21 cellular contexts compared by ENCODE assay signal in genomic region chr6:24704468-24704867, GRCh38. TPM values are rescaled to one million over a fixed set of nuclear protein-coding genes. Genes with fewer than 3 reads are reported as not detected.
DNase-seq lines count a peak whose midpoint lies in the region; ATAC-seq, FAIRE-seq and TF ChIP-seq lines count a peak whose summit lies in the region.
"Had no signal": no experiment of that assay in that cellular context is flagged by ENCODE, and none has a peak within 500 bp of the region (broad histone marks: within the 10 kb centered on the region; RNA-seq: fewer than 3 reads in every experiment).

No MANE protein-coding gene starts in this region.

- no peak overlapping the region for H3K4me3 Mint-ChIP-seq in natural killer cell
- no peak overlapping the region for H3K4me3 Mint-ChIP-seq in natural killer cell treated with Interleukin-12 subunit alpha and Interleukin-12 subunit beta and Interleukin-15 and Interleukin-18, amount 100 ng/mL, for 72 hours
- H3K4me3 Mint-ChIP-seq: H9, IgD-negative memory B cell had no signal

- in situ Hi-C loops in K562 (cut with MboI): no loop called here

- TF ChIP-seq POLR2A in K562 (conservative IDR thresholded peaks at IDR 0.05) (no peak), breast epithelium (IDR thresholded peaks at IDR 0.05) (no peak)

- H3K9me3 Mint-ChIP-seq in natural killer cell: no peaks in the 10 kb centered on the region
- no peaks in the 10 kb centered on the region for H3K9me3 Mint-ChIP-seq in natural killer cell treated with Interleukin-12 subunit alpha and Interleukin-12 subunit beta and Interleukin-15 and Interleukin-18, amount 100 ng/mL, for 72 hours
- H3K9me3 Mint-ChIP-seq: H9, IgD-negative memory B cell had no signal

- no peak overlapping the region for H2AFZ ChIP-seq in K562 (ENCODE audit: low read depth, low read length)

- H3K27me3 Mint-ChIP-seq in natural killer cell (ENCODE audit: low read depth in 2 of 2): no peaks in the 10 kb centered on the region
- H3K27me3 Mint-ChIP-seq in natural killer cell treated with Interleukin-12 subunit alpha and Interleukin-12 subunit beta and Interleukin-15 and Interleukin-18, amount 100 ng/mL, for 72 hours: no peaks in the 10 kb centered on the region
- H3K27me3 Mint-ChIP-seq: IgD-negative memory B cell had no signal

- H3K27me3 ChIP-seq in K562 (ENCODE audit: control insufficient read depth in 2 of 2, insufficient read depth in 2 of 2, low read length in 2 of 2) (no peaks in the 10 kb centered on the region), subcutaneous abdominal adipose tissue (ENCODE audit: control insufficient read depth in 5 of 5, insufficient read depth in 4 of 5, low read length in 5 of 5) (no peaks in the 10 kb centered on the region), MG63 (no peaks in the 10 kb centered on the region), breast epithelium (no peaks in the 10 kb centered on the region)
- H3K27me3 ChIP-seq: Peyer's patch, SJSA1 had no signal

- POLR2A ChIA-PET in K562 (lab: Yijun Ruan, JAX): interaction anchor here (0.9 to 4.6 kb wide), 5 partner anchors 8 to 119 kb away, joined by 3 to 31 read pairs (median 3); partner anchors contain the start of gene C6orf62

- intact Hi-C loops in natural killer cell (cut with micrococcal nuclease) (no loop called here), K562 (cut with micrococcal nuclease) (no loop called here), breast epithelium (cut with DNase I; ENCODE audit: low total_unique reads) (no loop called here)

- H3K27ac ChIP-seq in K562 (ENCODE audit: extremely low read depth, low read depth, low read length) (no peak overlapping the region), subcutaneous abdominal adipose tissue (ENCODE audit: low read depth, low read length) (peak overlapping the region; percentile 46), breast epithelium (peak overlapping the region in 1 of 2 donors; percentile 14)
- H3K27ac ChIP-seq: 22Rv1, HL-60, Peyer's patch, SJSA1 had no signal

- H3K4me2 ChIP-seq in K562 (ENCODE audit: insufficient read depth, low read length): no peak overlapping the region

- peaks cover 1% of the 10 kb centered on the region; the same call in 1 of the 3 replicates for H3K79me2 ChIP-seq in K562 (ENCODE audit: control insufficient read depth, insufficient read depth, low read length)

- H3K4me3 ChIP-seq in K562 (no peak overlapping the region), subcutaneous abdominal adipose tissue (ENCODE audit: low read depth in 1 of 5, low read length in 5 of 5) (no peak overlapping the region), MG63 (no peak overlapping the region), breast epithelium (no peak overlapping the region)
- H3K4me3 ChIP-seq: Peyer's patch, SJSA1 had no signal

- ATAC-seq in natural killer cell (no peak), K562 (no peak)
- no peak for ATAC-seq in natural killer cell treated with Interleukin-12 subunit alpha and Interleukin-12 subunit beta and Interleukin-15 and Interleukin-18, amount 100 ng/mL, for 72 hours

- FAIRE-seq in K562 (lab: Jason Lieb, UNC): no peak

- H3K9me1 ChIP-seq in K562 (ENCODE audit: control insufficient read depth, insufficient read depth, low read length): no peaks in the 10 kb centered on the region

- H3K9me3 ChIP-seq in K562 (replicated peaks; ENCODE audit: control insufficient read depth, insufficient read depth, low read depth, low read length) (no peaks in the 10 kb centered on the region), subcutaneous abdominal adipose tissue (ENCODE audit: control insufficient read depth in 5 of 5, low read length in 5 of 5) (no peaks in the 10 kb centered on the region), MG63 (no peaks in the 10 kb centered on the region), breast epithelium (no peaks in the 10 kb centered on the region)
- H3K9me3 ChIP-seq: Peyer's patch, SJSA1 had no signal

- BruUV-seq in K562 (replicated peaks; lab: Mats Ljungman, UMichigan): no TSS peak

- H3K36me3 ChIP-seq in K562 (ENCODE audit: control insufficient read depth, insufficient read depth, low read length) (peaks cover 90% of the 10 kb centered on the region), subcutaneous abdominal adipose tissue (ENCODE audit: control insufficient read depth in 5 of 5, insufficient read depth in 5 of 5, low read length in 5 of 5) (peaks cover 54 to 76% (median 59%) of the 10 kb centered on the region in 5 donors), MG63 (peaks cover 52% of the 10 kb centered on the region), breast epithelium (peaks cover 8% of the 10 kb centered on the region)

- H3K36me3 Mint-ChIP-seq in natural killer cell: peaks cover 39% of the 10 kb centered on the region
- peaks cover 44% of the 10 kb centered on the region for H3K36me3 Mint-ChIP-seq in natural killer cell treated with Interleukin-12 subunit alpha and Interleukin-12 subunit beta and Interleukin-15 and Interleukin-18, amount 100 ng/mL, for 72 hours

- TF ChIP-seq EP300 in K562 (IDR thresholded peaks at IDR 0.05; ENCODE audit: low read length): no peak

- peaks cover 27 to 35% of the 10 kb centered on the region in 2 donors for H3K4me1 Mint-ChIP-seq in natural killer cell
- H3K4me1 Mint-ChIP-seq in natural killer cell treated with Interleukin-12 subunit alpha and Interleukin-12 subunit beta and Interleukin-15 and Interleukin-18, amount 100 ng/mL, for 72 hours (ENCODE audit: low read depth in 2 of 2): peaks cover 22 to 31% of the 10 kb centered on the region in 2 donors
- H3K4me1 Mint-ChIP-seq: H9 had no signal

- peak; percentile 50 for DNase-seq in DMS 273 (lab: John Stamatoyannopoulos, UW; ENCODE audit: unreplicated experiment)
- DNase-seq in DMS 273 treated with DMSO at 0.1 percent for 48 hours (lab: John Stamatoyannopoulos, UW): no peak
- no peak for DNase-seq in natural killer cell
- no peak for DNase-seq in natural killer cell treated with Interleukin-12 subunit alpha and Interleukin-12 subunit beta and Interleukin-15 and Interleukin-18, amount 100 ng/mL, for 72 hours (ENCODE audit: low spot score)
- no peak for DNase-seq in K562 (ENCODE audit: extremely low read depth in 1 of 4, low spot score in 3 of 4)
- no peak for DNase-seq in MG63
- DNase-seq in breast epithelium (ENCODE audit: low spot score in 2 of 2): no peak
- DNase-seq: DMS79, H9, Kasumi-1, MM.1S, NCI-H1092, NCI-H2081 treated with DMSO at 0.1 percent for 48 hours, NCI-H446 treated with DMSO at 0.1 percent for 48 hours, Peyer's patch had no signal

- no peaks in the 10 kb centered on the region for H3K4me1 ChIP-seq in K562 (replicated peaks in 1 of 2; ENCODE audit: control insufficient read depth in 2 of 2, insufficient read depth in 2 of 2, low read length in 2 of 2)
- peaks cover 0 to 4% (median 2%) of the 10 kb centered on the region in 5 donors for H3K4me1 ChIP-seq in subcutaneous abdominal adipose tissue (ENCODE audit: control insufficient read depth in 5 of 5, insufficient read depth in 5 of 5, low read length in 5 of 5)
- H3K4me1 ChIP-seq in breast epithelium: no peaks in the 10 kb centered on the region
- H3K4me1 ChIP-seq: Peyer's patch, SJSA1 had no signal

- peak overlapping the region; percentile 75 to 79 for H3K27ac Mint-ChIP-seq in natural killer cell
- H3K27ac Mint-ChIP-seq in natural killer cell treated with Interleukin-12 subunit alpha and Interleukin-12 subunit beta and Interleukin-15 and Interleukin-18, amount 100 ng/mL, for 72 hours: peak overlapping the region in 1 of 2 donors; percentile 53

- CTCF ChIA-PET in K562 (lab: Yijun Ruan, JAX; ENCODE audit: low intra/inter-chr PET ratio): no interaction called here

- no peak for TF ChIP-seq RAD21 in K562 (CRISPR knock-in tag; conservative IDR thresholded peaks at IDR 0.05 in 1 of 2, IDR thresholded peaks at IDR 0.05 in 1 of 2)

- no peak for TF ChIP-seq CTCF in natural killer cell (IDR thresholded peaks at IDR 0.05)
- no peak for TF ChIP-seq CTCF in K562 (IDR thresholded peaks at IDR 0.05 in 2 of 3, conservative IDR thresholded peaks at IDR 0.05 in 1 of 3; ENCODE audit: insufficient read depth in 2 of 3, low read depth in 1 of 3, low read length in 3 of 3)
- no peak for TF ChIP-seq CTCF in breast epithelium (IDR thresholded peaks at IDR 0.05)

- H3K9ac ChIP-seq in K562 (ENCODE audit: insufficient read depth in 1 of 2, low read depth in 2 of 2, low read length in 2 of 2) (no peak overlapping the region), subcutaneous abdominal adipose tissue (ENCODE audit: low read length in 5 of 5) (peak overlapping the region in 1 of 5 donors; percentile 43)

- 0 out of 2 replicates have a peak, but pooled peaks cover 3% of the 10 kb centered on the region for H4K20me1 ChIP-seq in K562 (replicated peaks; ENCODE audit: control insufficient read depth, insufficient read depth, low read length)

RNA-seq across cellular contexts. Expression of gene C6orf62, which starts 14.5 kb away (rescaled TPM):
- total RNA-seq in natural killer cell (100 to 1,000 TPM; 129 to 163 (median 130) TPM), K562 (2014; rRNA removed) (48.5 and 52.9 TPM in 2 replicates), K562 (2014; rRNA removed; fragmentation: Illumina TruSeq; extraction: Trizol) (110 and 124 TPM in 2 replicates), K562 (2015; rRNA removed; fragmentation: Illumina TruSeq; extraction: Trizol) (111 and 113 TPM in 2 replicates), K562 (2021) (113 and 117 TPM in 2 replicates), breast epithelium (10 to 100 TPM; 57.0 to 86.1 (median 66.1) TPM)
- 100 to 1,000 TPM; 119 to 127 TPM for total RNA-seq in natural killer cell treated with Interleukin-12 subunit alpha and Interleukin-12 subunit beta and Interleukin-15 and Interleukin-18, amount 100 ng/mL, for 72 hours
- total RNA-seq in K562 (2011; cell fraction: chromatin; rRNA removed; ENCODE audit: low replicate concordance): 43.5 and 83.8 TPM in 2 replicates
- 36.7 and 38.0 TPM in 2 replicates for total RNA-seq in K562 (2011; cell fraction: nucleolus; rRNA removed)
- total RNA-seq in K562 (2011; cell fraction: nucleoplasm; rRNA removed): 66.0 and 93.1 TPM in 2 replicates
- polyA plus RNA-seq in K562 (2011; rRNA removed) (76.7 and 105 TPM in 2 replicates), K562 (2014; fragmentation: Illumina TruSeq; extraction: Trizol) (86.2 and 111 TPM in 2 replicates), K562 (2014; fragmentation: Nextera tagmentation; extraction: Ambion mirVana) (100 to 1,000 TPM; 355 to 579 TPM), K562 (2014; rRNA removed) (56.8 and 65.6 TPM in 2 replicates)
- polyA plus RNA-seq in K562 (2011; cell fraction: cytosol; rRNA removed): 37.7 and 38.4 TPM in 2 replicates
- 55.2 and 65.3 TPM in 2 replicates for polyA plus RNA-seq in K562 (2011; cell fraction: nucleus; rRNA removed)
- 55.2 and 66.1 TPM in 2 replicates for polyA plus RNA-seq in K562 (2012)
- polyA minus RNA-seq in K562 (2011; rRNA and poly(A)+ RNA removed): 117 and 150 TPM in 2 replicates
- 41.9 and 92.5 TPM in 2 replicates for polyA minus RNA-seq in K562 (2011; cell fraction: cytosol; rRNA and poly(A)+ RNA removed)
- 37.2 and 54.4 TPM in 2 replicates for polyA minus RNA-seq in K562 (2011; cell fraction: nucleus; rRNA and poly(A)+ RNA removed)
- 59.1 and 89.8 TPM in 2 replicates for total RNA-seq in MG63 (2014; rRNA removed; shearing (Covaris generic); ENCODE audit: low replicate concordance)

RNA-seq across cellular contexts. Expression of gene ACOT13, which starts 37.6 kb away (rescaled TPM):
- total RNA-seq in natural killer cell (1 to 10 TPM; 3.2 to 4.3 (median 4.2) TPM), K562 (2014; rRNA removed) (14.1 and 20.9 TPM in 2 replicates), K562 (2014; rRNA removed; fragmentation: Illumina TruSeq; extraction: Trizol) (65.7 and 75.7 TPM in 2 replicates), K562 (2015; rRNA removed; fragmentation: Illumina TruSeq; extraction: Trizol) (46.3 and 49.2 TPM in 2 replicates), K562 (2021) (57.9 and 58.1 TPM in 2 replicates), breast epithelium (10 to 100 TPM in 1 of 3 donors, 1 to 10 TPM in 2; 6.3 to 12.0 (median 8.2) TPM)
- total RNA-seq in natural killer cell treated with Interleukin-12 subunit alpha and Interleukin-12 subunit beta and Interleukin-15 and Interleukin-18, amount 100 ng/mL, for 72 hours: 10 to 100 TPM; 10.2 to 20.1 TPM
- total RNA-seq in K562 (2011; cell fraction: chromatin; rRNA removed; ENCODE audit: low replicate concordance): 4.4 and 16.0 TPM in 2 replicates
- total RNA-seq in K562 (2011; cell fraction: nucleolus; rRNA removed): 4.3 TPM in 2 replicates
- total RNA-seq in K562 (2011; cell fraction: nucleoplasm; rRNA removed): 6.1 and 11.8 TPM in 2 replicates
- polyA plus RNA-seq in K562 (2011; rRNA removed) (99.7 and 129 TPM in 2 replicates), K562 (2014; fragmentation: Illumina TruSeq; extraction: Trizol) (72.2 and 82.8 TPM in 2 replicates), K562 (2014; fragmentation: Nextera tagmentation; extraction: Ambion mirVana) (100 to 1,000 TPM; 106 to 127 TPM), K562 (2014; rRNA removed) (37.6 and 40.4 TPM in 2 replicates)
- 24.7 and 40.8 TPM in 2 replicates for polyA plus RNA-seq in K562 (2011; cell fraction: cytosol; rRNA removed)
- polyA plus RNA-seq in K562 (2011; cell fraction: nucleus; rRNA removed): 11.4 and 19.8 TPM in 2 replicates
- polyA plus RNA-seq in K562 (2012): 54.7 and 56.0 TPM in 2 replicates
- polyA minus RNA-seq in K562 (2011; rRNA and poly(A)+ RNA removed): 48.9 and 54.5 TPM in 2 replicates
- 13.7 and 18.1 TPM in 2 replicates for polyA minus RNA-seq in K562 (2011; cell fraction: cytosol; rRNA and poly(A)+ RNA removed)
- polyA minus RNA-seq in K562 (2011; cell fraction: nucleus; rRNA and poly(A)+ RNA removed): 3.6 and 6.2 TPM in 2 replicates
- total RNA-seq in MG63 (2014; rRNA removed; shearing (Covaris generic); ENCODE audit: low replicate concordance): 1.9 and 3.7 TPM in 2 replicates

RNA-seq across cellular contexts. Expression of gene TDP2, which starts 37.8 kb away (rescaled TPM):
- total RNA-seq in natural killer cell (10 to 100 TPM; 43.2 to 51.9 (median 49.5) TPM), K562 (2014; rRNA removed) (29.0 and 46.5 TPM in 2 replicates), K562 (2014; rRNA removed; fragmentation: Illumina TruSeq; extraction: Trizol) (31.8 and 32.9 TPM in 2 replicates), K562 (2015; rRNA removed; fragmentation: Illumina TruSeq; extraction: Trizol) (27.3 and 28.6 TPM in 2 replicates), K562 (2021) (37.9 and 38.2 TPM in 2 replicates), breast epithelium (10 to 100 TPM; 31.5 to 40.6 (median 37.2) TPM)
- 10 to 100 TPM; 48.1 to 48.4 TPM for total RNA-seq in natural killer cell treated with Interleukin-12 subunit alpha and Interleukin-12 subunit beta and Interleukin-15 and Interleukin-18, amount 100 ng/mL, for 72 hours
- total RNA-seq in K562 (2011; cell fraction: chromatin; rRNA removed; ENCODE audit: low replicate concordance): 36.5 and 52.5 TPM in 2 replicates
- total RNA-seq in K562 (2011; cell fraction: nucleolus; rRNA removed): 30.2 and 34.3 TPM in 2 replicates
- 41.6 and 42.5 TPM in 2 replicates for total RNA-seq in K562 (2011; cell fraction: nucleoplasm; rRNA removed)
- polyA plus RNA-seq in K562 (2011; rRNA removed) (41.3 and 60.1 TPM in 2 replicates), K562 (2014; fragmentation: Illumina TruSeq; extraction: Trizol) (53.6 and 56.8 TPM in 2 replicates), K562 (2014; fragmentation: Nextera tagmentation; extraction: Ambion mirVana) (10 to 100 TPM; 27.7 to 28.7 TPM), K562 (2014; rRNA removed) (53.0 and 56.5 TPM in 2 replicates)
- 10.1 and 18.1 TPM in 2 replicates for polyA plus RNA-seq in K562 (2011; cell fraction: cytosol; rRNA removed)
- 28.7 and 29.2 TPM in 2 replicates for polyA plus RNA-seq in K562 (2011; cell fraction: nucleus; rRNA removed)
- polyA plus RNA-seq in K562 (2012): 43.5 and 47.6 TPM in 2 replicates
- 29.1 and 37.8 TPM in 2 replicates for polyA minus RNA-seq in K562 (2011; rRNA and poly(A)+ RNA removed)
- 12.4 and 13.6 TPM in 2 replicates for polyA minus RNA-seq in K562 (2011; cell fraction: cytosol; rRNA and poly(A)+ RNA removed)
- 31.9 and 71.3 TPM in 2 replicates for polyA minus RNA-seq in K562 (2011; cell fraction: nucleus; rRNA and poly(A)+ RNA removed)
- 18.5 and 30.8 TPM in 2 replicates for total RNA-seq in MG63 (2014; rRNA removed; shearing (Covaris generic); ENCODE audit: low replicate concordance)

RNA-seq across cellular contexts. Expression of gene KIAA0319, which starts 58.5 kb away (rescaled TPM):
- total RNA-seq in natural killer cell: under 1 TPM in 1 of 3 donors, not detected in 2; 0.08 TPM
- under 1 TPM in 1 of 2 donors, not detected in 1; 0.07 TPM for total RNA-seq in natural killer cell treated with Interleukin-12 subunit alpha and Interleukin-12 subunit beta and Interleukin-15 and Interleukin-18, amount 100 ng/mL, for 72 hours
- total RNA-seq in K562 (2011; cell fraction: chromatin; rRNA removed; ENCODE audit: low replicate concordance): not detected in 2 replicates
- not detected in 2 replicates for total RNA-seq in K562 (2011; cell fraction: nucleolus; rRNA removed)
- not detected in 2 replicates for total RNA-seq in K562 (2011; cell fraction: nucleoplasm; rRNA removed)
- not detected in 2 replicates for total RNA-seq in K562 (2014; rRNA removed)
- not detected in 2 replicates for total RNA-seq in K562 (2014; rRNA removed; fragmentation: Illumina TruSeq; extraction: Trizol)
- not detected in 2 replicates for total RNA-seq in K562 (2015; rRNA removed; fragmentation: Illumina TruSeq; extraction: Trizol)
- total RNA-seq in K562 (2021): not detected in 2 replicates
- polyA plus RNA-seq in K562 (2011; rRNA removed): not detected in 2 replicates
- not detected in 2 replicates for polyA plus RNA-seq in K562 (2011; cell fraction: cytosol; rRNA removed)
- not detected in 2 replicates for polyA plus RNA-seq in K562 (2011; cell fraction: nucleus; rRNA removed)
- polyA plus RNA-seq in K562 (2012): 0.01 TPM in 2 replicates
- polyA plus RNA-seq in K562 (2014; fragmentation: Illumina TruSeq; extraction: Trizol): 0.01 TPM in 1 of 2 replicates, not detected in the other
- not detected for polyA plus RNA-seq in K562 (2014; fragmentation: Nextera tagmentation; extraction: Ambion mirVana)
- 0.03 TPM in 1 of 2 replicates, not detected in the other for polyA plus RNA-seq in K562 (2014; rRNA removed)
- not detected in 2 replicates for polyA minus RNA-seq in K562 (2011; rRNA and poly(A)+ RNA removed)
- polyA minus RNA-seq in K562 (2011; cell fraction: cytosol; rRNA and poly(A)+ RNA removed): not detected in 2 replicates
- not detected in 2 replicates for polyA minus RNA-seq in K562 (2011; cell fraction: nucleus; rRNA and poly(A)+ RNA removed)
- total RNA-seq in MG63 (2014; rRNA removed; shearing (Covaris generic); ENCODE audit: low replicate concordance): 0.10 TPM in 1 of 2 replicates, not detected in the other
- under 1 TPM in 2 of 3 donors, not detected in 1; under 0.01 to 0.15 TPM for total RNA-seq in breast epithelium
- total RNA-seq: HT1080, SJSA1 had no signal
